In genomic region chr2:133970641-133971040, GRCh38 we compare ENCODE assay signal across 10 cellular contexts.
"Had no signal": no experiment of that assay in that cellular context is flagged by ENCODE, and none has a peak within 500 bp of the region (broad histone marks: within the 10 kb centered on the region; RNA-seq: fewer than 3 reads in every experiment).

No MANE protein-coding gene starts in this region.

- DNase-seq: GM23248, H7, HFFc6, Karpas-422, KBM-7 had no signal

- ATAC-seq: HCT116, HepG2 had no signal

- H3K36me3 ChIP-seq: HAP-1 had no signal

- H3K9ac ChIP-seq: GM23248, KMS-11 had no signal

- H3K4me1 ChIP-seq: HAP-1 had no signal

- H3K27ac ChIP-seq: GM23248, HL-60, KMS-11 had no signal

- H3K9me3 ChIP-seq: HAP-1 had no signal

- H3K4me3 ChIP-seq: GM23248, HAP-1 had no signal
